ENCODE assay signal across 18 cellular contexts in genomic region chrX:148960060-148960459, GRCh38.
DNase-seq lines count a peak whose midpoint lies in the region; ATAC-seq and TF ChIP-seq lines count a peak whose summit lies in the region.
"Had no signal": no experiment of that assay in that cellular context is flagged by ENCODE, and none has a peak within 500 bp of the region (broad histone marks: within the 10 kb centered on the region; RNA-seq: fewer than 3 reads in every experiment).

No MANE protein-coding gene starts in this region.

- intact Hi-C loops in sciatic nerve (cut with DNase I) = no loop called here

- no peak overlapping the region for H3K4me3 ChIP-seq in MG63
- H3K4me3 ChIP-seq in choroid plexus epithelial cell (ENCODE audit: low read depth, low read length) = no peak overlapping the region
- no peak overlapping the region for H3K4me3 ChIP-seq in fibroblast of the aortic adventitia (ENCODE audit: low read depth, low read length)
- H3K4me3 ChIP-seq: A549, GM12878, K562, SK-N-MC had no signal

- peak; percentile 61 for DNase-seq in DMS53 (lab: John Stamatoyannopoulos, UW)
- DNase-seq in MG63 = peak; percentile 32
- peak; percentile 5 for DNase-seq in choroid plexus epithelial cell (ENCODE audit: low read depth)
- DNase-seq in fibroblast of the aortic adventitia (ENCODE audit: low read depth) = peak; percentile 30
- no peak for DNase-seq in sciatic nerve (ENCODE audit: low spot score)
- DNase-seq in T-helper 2 cell = no peak
- DNase-seq: Caco-2; CD4-positive, alpha-beta T cell; GOT3; NCI-H1930; NCI-H526; SHP77 had no signal

- TF ChIP-seq CTCF in choroid plexus epithelial cell (conservative IDR thresholded peaks at IDR 0.05; ENCODE audit: low read depth, low read length) = no peak
- no peak for TF ChIP-seq CTCF in fibroblast of the aortic adventitia (IDR thresholded peaks at IDR 0.05; ENCODE audit: insufficient read depth, low read length)

- ATAC-seq in GM18907 (IDR thresholded peaks at IDR 0.05; ENCODE audit: unreplicated experiment) = no peak
- ATAC-seq in sciatic nerve = no peak
- ATAC-seq in GM21529 (IDR thresholded peaks at IDR 0.05; ENCODE audit: unreplicated experiment) = no peak
- ATAC-seq: A549, GM12878, K562 had no signal

- no peaks in the 10 kb centered on the region for H3K27me3 ChIP-seq in MG63

- H3K9me3 ChIP-seq in MG63 = no peaks in the 10 kb centered on the region
- H3K9me3 ChIP-seq: A549, Caco-2 had no signal

- no peaks in the 10 kb centered on the region for H3K36me3 ChIP-seq in MG63

Comparison
In these comparisons a context has a peak if more than half of its experiments do, and no peak if none do; other contexts are left out.
1. DNase-seq: peak in DMS53 (single experiment), MG63 (single experiment), choroid plexus epithelial cell (single experiment) and fibroblast of the aortic adventitia (single experiment); none in sciatic nerve (single experiment) and T-helper 2 cell (0 of 5).